Comparison of ENCODE assay signal across 24 cellular contexts in the genomic region with DNA sequence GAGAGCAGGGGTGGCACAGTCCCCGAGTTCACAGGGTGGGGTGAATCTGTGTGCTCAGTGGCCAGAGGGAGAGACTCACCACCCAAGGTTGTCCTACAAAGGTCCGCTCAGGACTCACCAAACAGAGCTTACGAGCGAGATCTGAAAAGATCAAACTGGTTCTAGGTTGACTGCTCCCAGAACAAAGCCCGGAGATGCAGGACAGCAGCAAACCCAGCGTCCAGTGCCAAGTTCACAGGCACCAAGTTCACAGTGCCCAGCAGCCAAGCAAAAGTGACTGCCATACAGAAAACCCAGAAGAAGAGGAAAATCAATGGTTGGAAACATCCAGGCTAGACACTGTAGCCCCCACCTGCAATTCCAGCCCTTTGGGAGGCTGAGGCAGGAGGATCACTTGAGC.
"Had no signal": no experiment of that assay in that cellular context is flagged by ENCODE, and none has a peak within 500 bp of the region (broad histone marks: within the 10 kb centered on the region; RNA-seq: fewer than 3 reads in every experiment).

No MANE protein-coding gene starts in this region.

- H3K4me3 Mint-ChIP-seq: activated CD8-positive, alpha-beta T cell treated with anti-CD3 and anti-CD28 coated beads, Interleukin-2, amount 10 ng/mL, durations not matched to agents 7 days and 5 days; immature natural killer cell; neural progenitor cell; T-helper 2 cell treated with Interferon-gamma antibody and Interleukin-4, amounts not matched to agents 5 μg/mL and 100 μg/mL, for 36 hours had no signal

- H3K4me1 ChIP-seq: neural progenitor cell had no signal

- H3K4me3 ChIP-seq: body of pancreas, cardiac muscle cell, neural progenitor cell, thoracic aorta, upper lobe of left lung had no signal

- H3K27ac ChIP-seq: body of pancreas, cardiac muscle cell, neural progenitor cell, thoracic aorta, upper lobe of left lung had no signal

- H3K27ac Mint-ChIP-seq: activated CD8-positive, alpha-beta T cell treated with anti-CD3 and anti-CD28 coated beads, Interleukin-2, amount 10 ng/mL, durations not matched to agents 7 days and 5 days; immature natural killer cell; neural progenitor cell; T-helper 2 cell treated with Interferon-gamma antibody and Interleukin-4, amounts not matched to agents 5 μg/mL and 100 μg/mL, for 36 hours had no signal

- H3K9me3 Mint-ChIP-seq: immature natural killer cell; T-helper 2 cell treated with Interferon-gamma antibody and Interleukin-4, amounts not matched to agents 5 μg/mL and 100 μg/mL, for 36 hours had no signal

- H3K36me3 ChIP-seq: cardiac muscle cell, neural progenitor cell had no signal

- H3K9me3 ChIP-seq: body of pancreas, thoracic aorta had no signal

- H3K27me3 ChIP-seq: body of pancreas, cardiac muscle cell, neural progenitor cell, upper lobe of left lung had no signal

- ATAC-seq: activated CD8-positive, alpha-beta T cell treated with anti-CD3 and anti-CD28 coated beads, Interleukin-2, amount 10 ng/mL, durations not matched to agents 7 days and 5 days; body of pancreas; esophagus mucosa; left ventricle myocardium superior; SK-N-SH treated with all-trans-retinoic acid at 6 μM for 48 hours had no signal

- H3K27me3 Mint-ChIP-seq: naive B cell had no signal

- DNase-seq: activated CD4-positive, alpha-beta T cell treated with anti-CD3 and anti-CD28 coated beads for 1 hour; activated CD4-positive, alpha-beta T cell treated with anti-CD3 and anti-CD28 coated beads, Interleukin-2, amount 50 U/mL, for 1 hour; activated CD8-positive, alpha-beta T cell treated with anti-CD3 and anti-CD28 coated beads, Interleukin-2, amount 10 ng/mL, durations not matched to agents 7 days and 5 days; activated naive CD4-positive, alpha-beta T cell treated with Interleukin-2 at 50 U/mL for 16 hours; activated T-cell treated with anti-CD3 and anti-CD28 coated beads, Interleukin-2, amount 50 U/mL, for 1 hour; anterior cingulate cortex; body of pancreas; effector memory CD4-positive, alpha-beta T cell; foreskin melanocyte; immature natural killer cell; kidney glomerular epithelial cell; left ventricle myocardium superior; mesendoderm; naive B cell; stimulated activated CD4-positive, alpha-beta T cell treated with anti-CD3 and anti-CD28 coated beads, Interleukin-2, amount 100 ng/mL, for 48 hours; stimulated activated CD8-positive, alpha-beta memory T cell treated with anti-CD3 and anti-CD28 coated beads, Interleukin-4, amount 100 ng/mL, for 48 hours; stimulated activated naive CD4-positive, alpha-beta T cell treated with Interleukin-2 at 50 U/mL for 16 hours; upper lobe of left lung had no signal
